ENCODE assay signal across 21 cellular contexts in genomic region chr5:180175015-180175431, GRCh38. TPM values are rescaled to one million over a fixed set of nuclear protein-coding genes. Genes with fewer than 3 reads are reported as not detected.
"Had no signal": no experiment of that assay in that cellular context is flagged by ENCODE, and none has a peak within 500 bp of the region (broad histone marks: within the 10 kb centered on the region; RNA-seq: fewer than 3 reads in every experiment).

No MANE protein-coding gene starts in this region.

- H3K27ac ChIP-seq: Peyer's patch, RWPE1 had no signal

- H3K4me1 ChIP-seq: Peyer's patch had no signal

- H3K36me3 ChIP-seq: Peyer's patch had no signal

- H3K27me3 ChIP-seq: Peyer's patch had no signal

- H3K4me3 ChIP-seq: Peyer's patch had no signal

- ATAC-seq: activated CD8-positive, alpha-beta T cell treated with anti-CD3 and anti-CD28 coated beads for 36 hours; activated T-cell treated with anti-CD3 and anti-CD28 coated beads, Interleukin-2, amount 50 U/mL, for 72 hours had no signal

- DNase-seq: activated CD4-positive, alpha-beta T cell treated with anti-CD3 and anti-CD28 coated beads for 4 hours; activated CD8-positive, alpha-beta memory T cell treated with anti-CD3 and anti-CD28 coated beads, Interleukin-2, amount 50 U/mL, for 4 hours; activated CD8-positive, alpha-beta T cell treated with anti-CD3 and anti-CD28 coated beads for 36 hours; activated naive CD4-positive, alpha-beta T cell treated with anti-CD3 and anti-CD28 coated beads for 36 hours; activated T-cell treated with anti-CD3 and anti-CD28 coated beads, Interleukin-2, amount 50 U/mL, for 72 hours; KG1; NCI-H1048; NCI-H146; NCI-H187 treated with DMSO at 0.1 percent for 48 hours; NCI-H2171; NCI-H2227 treated with DMSO at 0.1 percent for 48 hours; NCI-H526; NCI-H774; NK-92 treated with Interleukin-12 subunit alpha and Interleukin-12 subunit beta, amount 100 ng/mL, for 24 hours; OCI-M1; Peyer's patch; SHP77 had no signal

- H3K9me3 ChIP-seq: Peyer's patch had no signal

RNA-seq across cellular contexts. Expression of gene RASGEF1C, which starts 34.0 kb away (rescaled TPM):
- total RNA-seq: activated CD8-positive, alpha-beta T cell treated with anti-CD3 and anti-CD28 coated beads for 36 hours; activated naive CD4-positive, alpha-beta T cell treated with anti-CD3 and anti-CD28 coated beads for 36 hours; activated T-cell treated with anti-CD3 and anti-CD28 coated beads, Interleukin-2, amount 50 U/mL, for 72 hours; LHCN-M2; M059J had no signal
- polyA plus RNA-seq: IgD-negative memory B cell had no signal
